2 cellular contexts compared by ENCODE assay signal in genomic region chr6:152423216-152424103, GRCh38.
TF ChIP-seq lines count a peak whose summit lies in the region.

No MANE protein-coding gene starts in this region.

TF ChIP-seq in SK-N-SH, 30 proteins besides CTCF, POLR2A, EP300 and RAD21 (continued from another document):
- TF ChIP-seq PBX3 (IDR thresholded peaks at IDR 0.05) (no peak), FOXM1 (IDR thresholded peaks at IDR 0.05; ENCODE audit: low read depth) (no peak)
TF ChIP-seq in SK-N-SH: peak in this region for 0.

TF ChIP-seq in SK-N-SH treated with all-trans-retinoic acid at 6 μM for 48 hours, 23 proteins besides CTCF, POLR2A, EP300 and RAD21 (continued from another document):
- no peak for TF ChIP-seq CREB5 (CRISPR knock-in tag; IDR thresholded peaks at IDR 0.05; ENCODE audit: low read depth)
- no peak for TF ChIP-seq OSR1 (CRISPR knock-in tag; IDR thresholded peaks at IDR 0.05)
